In the genomic region with DNA sequence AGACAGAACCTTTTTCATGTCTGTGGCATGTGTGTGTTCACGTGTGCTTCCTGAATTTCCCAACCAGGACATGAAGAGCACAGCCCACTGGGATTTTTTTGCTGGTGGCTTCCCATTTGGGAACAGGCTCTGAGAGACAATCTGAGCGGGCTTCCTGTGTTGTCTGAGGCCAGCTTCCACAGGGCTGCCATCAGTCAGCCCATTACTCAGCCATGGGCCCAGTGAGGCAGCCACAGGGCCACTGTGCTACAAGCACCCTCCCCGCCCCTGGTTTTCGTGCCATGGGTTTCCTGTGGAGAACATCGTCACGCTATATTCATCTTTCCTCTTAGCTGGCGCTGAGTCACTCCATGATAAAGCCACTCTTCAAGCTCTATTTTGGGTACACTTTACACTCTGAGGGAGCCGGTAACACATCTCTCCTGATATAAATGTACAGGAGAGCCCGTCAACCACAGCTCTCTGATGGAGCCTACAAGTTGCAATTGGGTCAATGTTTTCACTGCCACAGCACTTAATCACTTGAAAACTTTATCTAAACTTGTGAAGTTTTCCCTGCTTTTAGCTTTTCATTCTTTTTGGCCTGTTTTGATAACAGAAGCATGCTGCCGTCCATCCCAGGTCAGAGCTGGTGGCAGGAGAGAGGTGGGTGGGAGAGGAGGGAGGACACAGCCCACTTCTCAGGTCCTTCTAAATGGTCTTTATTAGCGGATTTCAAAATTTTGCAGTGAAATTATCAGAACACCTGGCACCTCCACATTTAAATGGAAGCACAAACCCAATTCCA, we compare ENCODE assay signal across 8 cellular contexts.
A peak's percentile ranks its signal among the peaks of the same experiment; 100 is the strongest.
DNase-seq lines count a peak whose midpoint lies in the region; ATAC-seq, FAIRE-seq and TF ChIP-seq lines count a peak whose summit lies in the region.

No MANE protein-coding gene starts in this region.

- peak; percentile 43 for FAIRE-seq in astrocyte (lab: Jason Lieb, UNC)

- ATAC-seq in CD4-positive, CD25-positive, alpha-beta regulatory T cell (ENCODE audit: low read depth in 2 of 2): peak; percentile 68 to 72
- ATAC-seq in HG02938 (IDR thresholded peaks at IDR 0.05; ENCODE audit: unreplicated experiment): peak; percentile 51

- H3K9me3 ChIP-seq in CD4-positive, CD25-positive, alpha-beta regulatory T cell (ENCODE audit: control insufficient read depth in 2 of 2, low read length in 2 of 2): no peaks in the 10 kb centered on the region
- H3K9me3 ChIP-seq in astrocyte (ENCODE audit: insufficient read depth, low read depth, low read length): peaks cover 5% of the 10 kb centered on the region

- peaks cover 20% of the 10 kb centered on the region for H3K36me3 Mint-ChIP-seq in CD4-positive, CD25-positive, alpha-beta regulatory T cell
- H3K36me3 Mint-ChIP-seq in astrocyte (ENCODE audit: low read depth, unreplicated experiment): peaks cover 17% of the 10 kb centered on the region

- peaks cover 0 to 23% (median 10%) of the 10 kb centered on the region in 4 donors for H3K4me1 Mint-ChIP-seq in CD4-positive, CD25-positive, alpha-beta regulatory T cell
- H3K4me1 Mint-ChIP-seq in astrocyte (ENCODE audit: low read depth, unreplicated experiment): peaks cover 45% of the 10 kb centered on the region

- H3K9ac ChIP-seq in astrocyte (ENCODE audit: low read length): peak overlapping the region; percentile 83

- WGBS in lower leg skin, 2 donors: 82 to 86% methylated on average over 11 of the region's 11 CpGs

- DNase-seq in CD4-positive, CD25-positive, alpha-beta regulatory T cell: peak in 1 of 3 donors; percentile 78
- DNase-seq in T-helper 22 cell (ENCODE audit: low read depth) (peak; percentile 10), astrocyte (ENCODE audit: low read depth) (peak; percentile 98), kidney epithelial cell (ENCODE audit: low read depth) (peak; percentile 87), NCI-H1417 treated with DMSO at 0.1 percent for 48 hours (lab: John Stamatoyannopoulos, UW) (no peak), lower leg skin (ENCODE audit: low spot score in 2 of 2) (no peak)
- peak; percentile 70 to 84 (median 80) for DNase-seq in stimulated activated CD4-positive, alpha-beta T cell treated with anti-CD3 and anti-CD28 coated beads, TNF-alpha, amount 100 ng/mL, for 48 hours (ENCODE audit: low read depth in 3 of 3)

- H3K4me3 Mint-ChIP-seq in CD4-positive, CD25-positive, alpha-beta regulatory T cell: no peak overlapping the region
- no peak overlapping the region for H3K4me3 Mint-ChIP-seq in astrocyte (ENCODE audit: unreplicated experiment)

- H3K36me3 ChIP-seq in CD4-positive, CD25-positive, alpha-beta regulatory T cell (ENCODE audit: control insufficient read depth, insufficient read depth, low read length): no peaks in the 10 kb centered on the region
- H3K36me3 ChIP-seq in astrocyte (ENCODE audit: insufficient read depth, low read length) (no peaks in the 10 kb centered on the region), kidney epithelial cell (ENCODE audit: control insufficient read depth, insufficient read depth, low read length) (peaks cover 3% of the 10 kb centered on the region)

- no peak overlapping the region for H3K4me3 ChIP-seq in CD4-positive, CD25-positive, alpha-beta regulatory T cell (ENCODE audit: low read depth, low read length)
- H3K4me3 ChIP-seq in astrocyte (ENCODE audit: insufficient read depth, low read depth, low read length) (no peak overlapping the region), kidney epithelial cell (ENCODE audit: low read depth, low read length) (no peak overlapping the region), lower leg skin (ENCODE audit: low read depth, poor library complexity, severe bottlenecking) (no peak overlapping the region)

- TF ChIP-seq CTCF in astrocyte (IDR thresholded peaks at IDR 0.05; ENCODE audit: insufficient read depth, low read depth, low read length): no peak
- no peak for TF ChIP-seq CTCF in kidney epithelial cell (IDR thresholded peaks at IDR 0.05; ENCODE audit: insufficient read depth, low read length, poor library complexity, severe bottlenecking)
- TF ChIP-seq CTCF in lower leg skin (IDR thresholded peaks at IDR 0.05): no peak

- H3K4me1 ChIP-seq in CD4-positive, CD25-positive, alpha-beta regulatory T cell (ENCODE audit: control insufficient read depth, insufficient read depth, low read length, poor library complexity, severe bottlenecking): no peaks in the 10 kb centered on the region
- peaks cover 56% of the 10 kb centered on the region for H3K4me1 ChIP-seq in astrocyte (ENCODE audit: insufficient read depth, low read length)

- TF ChIP-seq POLR2A in lower leg skin (IDR thresholded peaks at IDR 0.05): no peak

- peak overlapping the region; percentile 76 for H3K4me2 ChIP-seq in astrocyte (ENCODE audit: low read length)

- H2AFZ ChIP-seq in astrocyte (ENCODE audit: low read depth, low read length): no peak overlapping the region

- H4K20me1 ChIP-seq in astrocyte (ENCODE audit: insufficient read depth, low read length): no peaks in the 10 kb centered on the region

- no peaks in the 10 kb centered on the region for H3K27me3 ChIP-seq in CD4-positive, CD25-positive, alpha-beta regulatory T cell (ENCODE audit: control insufficient read depth, insufficient read depth, low read length)
- H3K27me3 ChIP-seq in astrocyte (ENCODE audit: insufficient read depth, low read length) (no peaks in the 10 kb centered on the region), kidney epithelial cell (ENCODE audit: control insufficient read depth, insufficient read depth, low read length) (no peaks in the 10 kb centered on the region)

- no peaks in the 10 kb centered on the region for H3K27me3 Mint-ChIP-seq in CD4-positive, CD25-positive, alpha-beta regulatory T cell
- no peaks in the 10 kb centered on the region for H3K27me3 Mint-ChIP-seq in astrocyte (ENCODE audit: low read depth, unreplicated experiment)

- intact Hi-C loops in lower leg skin (cut with DNase I; ENCODE audit: low total_unique reads): no loop called here

- peaks cover 28% of the 10 kb centered on the region for H3K79me2 ChIP-seq in astrocyte (ENCODE audit: insufficient read depth, low read length)

- no peak overlapping the region for H3K27ac ChIP-seq in CD4-positive, CD25-positive, alpha-beta regulatory T cell (ENCODE audit: insufficient read depth, low read length, poor library complexity, severe bottlenecking)
- H3K27ac ChIP-seq in astrocyte (ENCODE audit: low read depth, low read length): peak overlapping the region; percentile 99

- peaks cover 0 to 3% (median under 1%) of the 10 kb centered on the region in 7 donors for H3K9me3 Mint-ChIP-seq in CD4-positive, CD25-positive, alpha-beta regulatory T cell
- peaks cover 18% of the 10 kb centered on the region for H3K9me3 Mint-ChIP-seq in astrocyte (ENCODE audit: unreplicated experiment)

- no peak overlapping the region for H3K27ac Mint-ChIP-seq in CD4-positive, CD25-positive, alpha-beta regulatory T cell
- H3K27ac Mint-ChIP-seq in astrocyte (ENCODE audit: unreplicated experiment): peak overlapping the region; percentile 54

Comparison
In these comparisons a context has a peak if more than half of its experiments do, and no peak if none do; other contexts are left out.
1. DNase-seq: peak in T-helper 22 cell (single experiment), astrocyte (single experiment), kidney epithelial cell (single experiment) and stimulated activated CD4-positive, alpha-beta T cell treated with anti-CD3 and anti-CD28 coated beads, TNF-alpha, amount 100 ng/mL, for 48 hours (3 of 3); none in NCI-H1417 treated with DMSO at 0.1 percent for 48 hours (single experiment) and lower leg skin (0 of 2).